1 cellular context compared by ENCODE assay signal in the genomic region with DNA sequence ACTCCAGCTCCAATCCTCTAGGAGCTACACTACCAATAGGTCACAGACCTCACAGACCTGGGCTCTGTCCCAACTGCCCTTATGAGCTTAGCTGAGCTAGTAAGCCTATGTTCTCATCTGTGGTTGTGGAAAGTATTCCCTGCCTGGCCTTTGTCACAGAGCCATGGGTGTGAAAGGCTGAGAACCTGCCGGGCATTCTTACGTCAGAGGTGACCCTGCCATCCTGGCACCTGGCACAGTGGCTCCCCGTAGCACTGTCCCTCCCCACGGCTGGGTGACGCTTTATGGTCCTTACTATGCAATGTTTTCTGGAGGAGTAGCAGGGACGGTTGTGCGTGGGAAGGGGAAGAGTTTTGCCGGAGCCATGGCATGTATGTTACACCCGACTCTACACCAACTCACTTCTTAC.
TF ChIP-seq lines count a peak whose summit lies in the region.

No MANE protein-coding gene starts in this region.

TF ChIP-seq in HepG2, 621 proteins besides CTCF, POLR2A, EP300 and RAD21:
- TF ChIP-seq GPN1 (CRISPR knock-in tag; IDR thresholded peaks at IDR 0.05; ENCODE audit: borderline replicate concordance) = no peak
- TF ChIP-seq, protein P1, sequence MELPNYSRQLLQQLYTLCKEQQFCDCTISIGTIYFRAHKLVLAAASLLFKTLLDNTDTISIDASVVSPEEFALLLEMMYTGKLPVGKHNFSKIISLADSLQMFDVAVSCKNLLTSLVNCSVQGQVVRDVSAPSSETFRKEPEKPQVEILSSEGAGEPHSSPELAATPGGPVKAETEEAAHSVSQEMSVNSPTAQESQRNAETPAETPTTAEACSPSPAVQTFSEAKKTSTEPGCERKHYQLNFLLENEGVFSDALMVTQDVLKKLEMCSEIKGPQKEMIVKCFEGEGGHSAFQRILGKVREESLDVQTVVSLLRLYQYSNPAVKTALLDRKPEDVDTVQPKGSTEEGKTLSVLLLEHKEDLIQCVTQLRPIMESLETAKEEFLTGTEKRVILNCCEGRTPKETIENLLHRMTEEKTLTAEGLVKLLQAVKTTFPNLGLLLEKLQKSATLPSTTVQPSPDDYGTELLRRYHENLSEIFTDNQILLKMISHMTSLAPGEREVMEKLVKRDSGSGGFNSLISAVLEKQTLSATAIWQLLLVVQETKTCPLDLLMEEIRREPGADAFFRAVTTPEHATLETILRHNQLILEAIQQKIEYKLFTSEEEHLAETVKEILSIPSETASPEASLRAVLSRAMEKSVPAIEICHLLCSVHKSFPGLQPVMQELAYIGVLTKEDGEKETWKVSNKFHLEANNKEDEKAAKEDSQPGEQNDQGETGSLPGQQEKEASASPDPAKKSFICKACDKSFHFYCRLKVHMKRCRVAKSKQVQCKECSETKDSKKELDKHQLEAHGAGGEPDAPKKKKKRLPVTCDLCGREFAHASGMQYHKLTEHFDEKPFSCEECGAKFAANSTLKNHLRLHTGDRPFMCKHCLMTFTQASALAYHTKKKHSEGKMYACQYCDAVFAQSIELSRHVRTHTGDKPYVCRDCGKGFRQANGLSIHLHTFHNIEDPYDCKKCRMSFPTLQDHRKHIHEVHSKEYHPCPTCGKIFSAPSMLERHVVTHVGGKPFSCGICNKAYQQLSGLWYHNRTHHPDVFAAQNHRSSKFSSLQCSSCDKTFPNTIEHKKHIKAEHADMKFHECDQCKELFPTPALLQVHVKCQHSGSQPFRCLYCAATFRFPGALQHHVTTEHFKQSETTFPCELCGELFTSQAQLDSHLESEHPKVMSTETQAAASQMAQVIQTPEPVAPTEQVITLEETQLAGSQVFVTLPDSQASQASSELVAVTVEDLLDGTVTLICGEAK (IDR thresholded peaks at IDR 0.05) = no peak
- TF ChIP-seq, protein P1 (CRISPR knock-in tag; IDR thresholded peaks at IDR 0.05) = no peak
- no peak for TF ChIP-seq ZNF225 (CRISPR knock-in tag; IDR thresholded peaks at IDR 0.05)
- peak; percentile 47; the same call in 1 of the 2 replicates for TF ChIP-seq CREB1 (IDR thresholded peaks at IDR 0.05)
- no peak for TF ChIP-seq CREB1 (CRISPR knock-in tag; IDR thresholded peaks at IDR 0.05)
TF ChIP-seq in HepG2: peak in this region for 1.
